Comparison of ENCODE assay signal across 25 cellular contexts in the genomic region with DNA sequence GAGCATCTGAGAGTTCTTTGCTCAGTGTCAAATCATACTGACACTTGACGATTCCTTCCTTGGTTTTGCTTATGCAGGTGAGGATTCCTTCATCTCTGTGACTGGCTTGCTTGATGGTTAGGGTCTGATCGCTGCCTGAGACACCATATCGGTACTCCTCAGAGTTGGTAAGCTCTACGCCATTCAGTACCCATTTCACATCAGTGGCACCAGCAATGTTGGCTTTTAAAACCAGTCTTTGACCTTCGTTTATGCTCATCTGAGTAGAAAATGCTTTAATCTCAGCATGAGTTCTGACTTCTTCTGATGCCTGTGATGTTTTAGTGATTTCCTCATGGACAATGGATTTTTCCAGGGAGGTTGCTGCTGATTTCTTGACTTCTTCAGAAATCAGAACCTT.
"Had no signal": no experiment of that assay in that cellular context is flagged by ENCODE, and none has a peak within 500 bp of the region (broad histone marks: within the 10 kb centered on the region; RNA-seq: fewer than 3 reads in every experiment).

No MANE protein-coding gene starts in this region.

- H3K4me1 ChIP-seq: parathyroid adenoma had no signal

- H3K9ac ChIP-seq: parathyroid adenoma had no signal

- H3K36me3 ChIP-seq: transverse colon had no signal

- H3K4me2 ChIP-seq: hepatocyte had no signal

- H3K9me3 ChIP-seq: esophagus squamous epithelium, right atrium auricular region, testis, transverse colon had no signal

- H3K4me3 ChIP-seq: esophagus squamous epithelium, hepatocyte, right atrium auricular region, testis, transverse colon had no signal

- H3K27ac ChIP-seq: esophagus squamous epithelium, hepatocyte, parathyroid adenoma, right atrium auricular region, testis, transverse colon had no signal

- DNase-seq: activated CD4-positive, alpha-beta memory T cell treated with anti-CD3 and anti-CD28 coated beads, Interleukin-2, amount 10 ng/mL, durations not matched to agents 7 days and 5 days; activated CD4-positive, alpha-beta T cell treated with anti-CD3 and anti-CD28 coated beads for 1 hour; activated CD4-positive, alpha-beta T cell treated with anti-CD3 and anti-CD28 coated beads, Interleukin-2, amount 10 ng/mL, durations not matched to agents 7 days and 5 days; activated naive CD8-positive, alpha-beta T cell treated with anti-CD3 and anti-CD28 coated beads, Interleukin-2, amount 50 U/mL, for 24 hours; activated T-cell treated with anti-CD3 and anti-CD28 coated beads, Interleukin-2, amount 50 U/mL, for 4 hours; amygdala; central memory CD4-positive, alpha-beta T cell; endodermal cell; esophagus squamous epithelium; foreskin melanocyte; islet precursor cell; left ventricle myocardium superior; naive thymus-derived CD4-positive, alpha-beta T cell; occipital lobe; stimulated activated CD4-positive, alpha-beta T cell treated with anti-CD3 and anti-CD28 coated beads, Interleukin-15, amount 100 ng/mL, for 24 hours; stimulated activated CD4-positive, alpha-beta T cell treated with anti-CD3 and anti-CD28 coated beads, Interleukin-2, amount 100 ng/mL, for 24 hours; stimulated activated naive CD4-positive, alpha-beta T cell treated with Interleukin-2 at 50 U/mL for 16 hours; T-helper 2 cell; testis; transverse colon had no signal

- FAIRE-seq: urothelium cell line had no signal

- H3K27me3 ChIP-seq: esophagus squamous epithelium, hepatocyte, right atrium auricular region, testis, transverse colon had no signal

- ATAC-seq: activated naive CD8-positive, alpha-beta T cell treated with anti-CD3 and anti-CD28 coated beads, Interleukin-2, amount 50 U/mL, for 24 hours; activated T-cell treated with anti-CD3 and anti-CD28 coated beads, Interleukin-2, amount 50 U/mL, for 4 hours; activated T-helper 17 cell treated with anti-CD3 and anti-CD28 coated beads, Interleukin-2, amount 50 U/mL, for 72 hours; left ventricle myocardium superior; naive thymus-derived CD4-positive, alpha-beta T cell had no signal

- H2AFZ ChIP-seq: hepatocyte, parathyroid adenoma had no signal

- H3K79me2 ChIP-seq: parathyroid adenoma had no signal
